Comparison of ENCODE assay signal across 12 cellular contexts in the genomic region with DNA sequence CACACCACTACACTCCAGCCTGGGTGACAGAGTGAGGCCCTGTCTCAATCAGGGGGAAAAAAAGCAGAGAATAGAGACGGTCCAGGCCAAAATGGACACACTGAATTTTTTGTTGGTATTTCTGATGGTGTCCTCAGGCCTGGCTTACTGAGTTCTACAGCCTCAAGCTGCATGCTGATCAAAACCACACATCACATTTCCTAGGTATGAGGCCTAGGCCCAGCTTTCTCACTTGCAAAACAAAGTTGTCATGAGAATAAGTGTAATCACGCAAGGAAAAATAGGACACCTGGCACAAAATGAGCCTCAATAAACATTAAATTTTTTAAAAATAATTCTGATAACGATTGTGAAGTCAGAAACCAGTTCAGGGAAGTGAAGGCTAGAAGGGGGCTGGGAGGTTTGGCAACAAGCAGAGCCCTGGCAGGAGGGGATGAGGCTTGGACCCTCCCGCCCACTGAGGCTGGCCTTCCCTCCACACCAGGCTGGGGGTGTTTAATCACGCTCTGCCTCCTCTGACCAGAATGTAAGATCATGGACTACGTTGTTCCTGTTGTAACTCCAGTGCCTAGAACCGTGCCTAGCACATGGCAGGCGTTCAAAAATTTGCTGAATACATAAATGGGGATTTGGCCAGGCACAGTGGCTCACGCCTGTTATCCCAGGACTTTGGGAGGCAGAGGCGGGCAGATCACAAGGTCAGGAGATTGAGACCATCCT. TPM values are rescaled to one million over a fixed set of nuclear protein-coding genes. Genes with fewer than 3 reads are reported as not detected.
DNase-seq lines count a peak whose midpoint lies in the region; ATAC-seq and TF ChIP-seq lines count a peak whose summit lies in the region.
"Had no signal": no experiment of that assay in that cellular context is flagged by ENCODE, and none has a peak within 500 bp of the region (broad histone marks: within the 10 kb centered on the region; RNA-seq: fewer than 3 reads in every experiment).

No MANE protein-coding gene starts in this region.

- H3K9ac ChIP-seq in adipocyte (ENCODE audit: low read length): peak overlapping the region; percentile 50
- H3K9ac ChIP-seq in smooth muscle cell (ENCODE audit: low read depth): no peak overlapping the region

- peak overlapping the region; percentile 92 for H3K27ac ChIP-seq in smooth muscle cell (ENCODE audit: low read depth)
- peak overlapping the region in 1 of 4 donors; percentile 30 for H3K27ac ChIP-seq in gastrocnemius medialis

- no peak overlapping the region for H3K4me2 ChIP-seq in smooth muscle cell

- H3K4me1 ChIP-seq in adipocyte (ENCODE audit: control insufficient read depth, insufficient read depth, low read length) (peaks cover 52% of the 10 kb centered on the region), smooth muscle cell (ENCODE audit: low read depth) (peaks cover 19% of the 10 kb centered on the region), gastrocnemius medialis (peaks cover 65 to 66% of the 10 kb centered on the region in 2 donors)

- intact Hi-C loops in gastrocnemius medialis (cut with DNase I; ENCODE audit: low total_unique reads): no loop called here

- H3K4me3 ChIP-seq in adipocyte (ENCODE audit: low read length): no peak overlapping the region
- no peak overlapping the region for H3K4me3 ChIP-seq in smooth muscle cell
- H3K4me3 ChIP-seq in gastrocnemius medialis: no peak overlapping the region
- H3K4me3 ChIP-seq: MG63 had no signal

- no peaks in the 10 kb centered on the region for H3K36me3 ChIP-seq in adipocyte (ENCODE audit: control insufficient read depth, insufficient read depth, low read length, severe bottlenecking)
- no peaks in the 10 kb centered on the region for H3K36me3 ChIP-seq in smooth muscle cell (ENCODE audit: low read depth)
- no peaks in the 10 kb centered on the region for H3K36me3 ChIP-seq in gastrocnemius medialis

- peaks cover 6% of the 10 kb centered on the region for H3F3A ChIP-seq in smooth muscle cell (ENCODE audit: low read depth)

- WGBS in smooth muscle cell (ENCODE audit: low lambda C conversion rate): 79% methylated on average over 10 of the region's 10 CpGs

- peak; percentile 86 for DNase-seq in CD1c-positive myeloid dendritic cell (ENCODE audit: extremely low spot score)
- DNase-seq in adipocyte (ENCODE audit: low read depth): no peak
- DNase-seq in iris pigment epithelial cell (ENCODE audit: low read depth): peak; percentile 66
- no peak for DNase-seq in smooth muscle cell (lab: John Stamatoyannopoulos, UW; ENCODE audit: unreplicated experiment)
- DNase-seq in GM19240 (ENCODE audit: insufficient read length, low spot score): no peak
- DNase-seq in gastrocnemius medialis: no peak
- DNase-seq: activated CD8-positive, alpha-beta T cell treated with anti-CD3 and anti-CD28 coated beads for 36 hours; activated naive CD4-positive, alpha-beta T cell; C1 segment of cervical spinal cord; MG63 had no signal

- H3K27me3 ChIP-seq in adipocyte (replicated peaks; ENCODE audit: control insufficient read depth, insufficient read depth, low read length): no peaks in the 10 kb centered on the region
- no peaks in the 10 kb centered on the region for H3K27me3 ChIP-seq in smooth muscle cell (ENCODE audit: low read depth)
- no peaks in the 10 kb centered on the region for H3K27me3 ChIP-seq in gastrocnemius medialis
- H3K27me3 ChIP-seq: MG63 had no signal

- H3K9me3 ChIP-seq in adipocyte (ENCODE audit: control insufficient read depth, low read length): no peaks in the 10 kb centered on the region
- no peaks in the 10 kb centered on the region for H3K9me3 ChIP-seq in smooth muscle cell (replicated peaks; ENCODE audit: low read depth)
- H3K9me3 ChIP-seq in gastrocnemius medialis: no peaks in the 10 kb centered on the region
- H3K9me3 ChIP-seq: MG63 had no signal

- no peak overlapping the region for H2AFZ ChIP-seq in smooth muscle cell (ENCODE audit: low read depth)

- H4K20me1 ChIP-seq in smooth muscle cell (ENCODE audit: low read depth): peaks cover 41% of the 10 kb centered on the region

- in situ Hi-C loops in gastrocnemius medialis (cut with MboI; ENCODE audit: low sequenced_read_pairs in 4 of 4): no loop called here

- TF ChIP-seq CTCF in smooth muscle cell (IDR thresholded peaks at IDR 0.05; ENCODE audit: borderline replicate concordance, insufficient read depth, poor library complexity, severe bottlenecking): no peak
- no peak for TF ChIP-seq CTCF in gastrocnemius medialis (IDR thresholded peaks at IDR 0.05 in 4 of 5, conservative IDR thresholded peaks at IDR 0.05 in 1 of 5)

- TF ChIP-seq POLR2A in gastrocnemius medialis (IDR thresholded peaks at IDR 0.05): no peak

- ATAC-seq in GM18519 (IDR thresholded peaks at IDR 0.05; ENCODE audit: low FRiP score, unreplicated experiment) (no peak), gastrocnemius medialis (no peak), GM18870 (IDR thresholded peaks at IDR 0.05; ENCODE audit: unreplicated experiment) (no peak)
- ATAC-seq: activated CD8-positive, alpha-beta T cell treated with anti-CD3 and anti-CD28 coated beads for 36 hours had no signal

- peaks cover 83% of the 10 kb centered on the region for H3K79me2 ChIP-seq in smooth muscle cell (ENCODE audit: low read depth)

RNA-seq across cellular contexts. Expression of a gene that starts 18.1 kb away (rescaled TPM):
- total RNA-seq in smooth muscle cell (26.3 and 34.7 TPM in 2 replicates), gastrocnemius medialis (10 to 100 TPM; 37.3 to 45.9 (median 39.8) TPM)
- 41.1 and 53.9 TPM in 2 replicates for polyA plus RNA-seq in smooth muscle cell

Comparison
In these comparisons a context has a peak if more than half of its experiments do, and no peak if none do; other contexts are left out.
1. DNase-seq: peak in CD1c-positive myeloid dendritic cell (single experiment) and iris pigment epithelial cell (single experiment); none in adipocyte (single experiment), smooth muscle cell (single experiment), GM19240 (single experiment) and gastrocnemius medialis (0 of 2).